ENCODE assay signal across 8 cellular contexts in the genomic region with DNA sequence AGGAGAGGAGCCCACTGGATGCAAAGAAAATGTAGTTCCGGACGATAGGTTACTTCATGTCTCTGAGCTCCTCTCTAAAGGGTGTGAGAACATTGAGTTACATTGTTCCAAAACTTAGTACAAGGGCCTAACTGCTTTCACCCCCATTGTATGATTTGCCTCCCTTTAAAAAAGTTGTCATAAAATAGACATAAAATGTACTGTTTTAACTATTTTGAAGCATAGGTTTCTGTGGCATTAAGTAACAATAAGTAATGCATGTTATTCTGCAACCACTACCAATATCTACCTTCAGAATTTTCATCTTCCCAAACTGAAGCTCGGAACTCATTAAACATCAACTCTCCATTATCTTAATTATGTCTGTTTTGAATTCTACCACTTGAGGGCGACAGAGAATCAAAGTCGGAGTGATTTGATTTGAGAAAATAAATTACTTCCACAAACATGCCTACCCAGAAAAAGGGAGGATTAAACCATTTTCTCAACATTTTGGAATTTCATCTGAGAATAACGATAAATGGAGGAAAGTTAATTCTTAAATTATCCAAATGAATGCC. TPM values are rescaled to one million over a fixed set of nuclear protein-coding genes. Genes with fewer than 3 reads are reported as not detected.
DNase-seq lines count a peak whose midpoint lies in the region; ATAC-seq and TF ChIP-seq lines count a peak whose summit lies in the region.

No MANE protein-coding gene starts in this region.

- H3K36me3 Mint-ChIP-seq in natural killer cell (no peaks in the 10 kb centered on the region), chondrocyte (ENCODE audit: low read depth) (no peaks in the 10 kb centered on the region)
- no peaks in the 10 kb centered on the region for H3K36me3 Mint-ChIP-seq in natural killer cell treated with Interleukin-12 subunit alpha and Interleukin-12 subunit beta and Interleukin-15 and Interleukin-18, amount 100 ng/mL, for 72 hours

- H3K4me1 ChIP-seq in osteoblast (ENCODE audit: insufficient read depth, low read length) = peaks cover 13% of the 10 kb centered on the region

- no peaks in the 10 kb centered on the region for H3K36me3 ChIP-seq in osteoblast (ENCODE audit: insufficient read depth, low read length)

- H3K79me2 ChIP-seq in osteoblast (ENCODE audit: insufficient read depth, low read length) = no peaks in the 10 kb centered on the region

- TF ChIP-seq CTCF in natural killer cell (IDR thresholded peaks at IDR 0.05) = peak; percentile 41
- TF ChIP-seq CTCF in chondrocyte (IDR thresholded peaks at IDR 0.05) = peak; percentile 93
- peak; percentile 73 for TF ChIP-seq CTCF in osteoblast (IDR thresholded peaks at IDR 0.05; ENCODE audit: extremely low read depth, low read depth, low read length)

- no peak overlapping the region for H3K4me3 Mint-ChIP-seq in natural killer cell
- H3K4me3 Mint-ChIP-seq in natural killer cell treated with Interleukin-12 subunit alpha and Interleukin-12 subunit beta and Interleukin-15 and Interleukin-18, amount 100 ng/mL, for 72 hours = no peak overlapping the region
- H3K4me3 Mint-ChIP-seq in chondrocyte (ENCODE audit: unreplicated experiment) = no peak overlapping the region

- H3K9me3 ChIP-seq in osteoblast (ENCODE audit: low read depth, low read length) = no peaks in the 10 kb centered on the region

- H3K27ac ChIP-seq in osteoblast (ENCODE audit: low read depth, low read length) = no peak overlapping the region

- H3K4me3 ChIP-seq in osteoblast (ENCODE audit: insufficient read depth, low read length) = no peak overlapping the region

- H3K27ac Mint-ChIP-seq in natural killer cell (no peak overlapping the region), chondrocyte (ENCODE audit: unreplicated experiment) (no peak overlapping the region)
- no peak overlapping the region for H3K27ac Mint-ChIP-seq in natural killer cell treated with Interleukin-12 subunit alpha and Interleukin-12 subunit beta and Interleukin-15 and Interleukin-18, amount 100 ng/mL, for 72 hours

- no peaks in the 10 kb centered on the region for H3K9me3 Mint-ChIP-seq in natural killer cell
- H3K9me3 Mint-ChIP-seq in natural killer cell treated with Interleukin-12 subunit alpha and Interleukin-12 subunit beta and Interleukin-15 and Interleukin-18, amount 100 ng/mL, for 72 hours = no peaks in the 10 kb centered on the region
- no peaks in the 10 kb centered on the region for H3K9me3 Mint-ChIP-seq in chondrocyte (ENCODE audit: low read depth)

- H3K4me2 ChIP-seq in osteoblast (ENCODE audit: insufficient read depth, low read length) = no peak overlapping the region

- no peak for DNase-seq in natural killer cell
- no peak for DNase-seq in natural killer cell treated with Interleukin-12 subunit alpha and Interleukin-12 subunit beta and Interleukin-15 and Interleukin-18, amount 100 ng/mL, for 72 hours (ENCODE audit: low spot score)
- DNase-seq in NCI-H446 treated with DMSO at 0.1 percent for 48 hours (lab: John Stamatoyannopoulos, UW) = peak; percentile 19
- DNase-seq in chondrocyte (ENCODE audit: low spot score) = no peak
- no peak for DNase-seq in osteoblast (ENCODE audit: insufficient read length, low spot score, missing footprints)
- no peak for DNase-seq in HuH-7.5 (ENCODE audit: low spot score)

- ATAC-seq in natural killer cell = no peak
- no peak for ATAC-seq in natural killer cell treated with Interleukin-12 subunit alpha and Interleukin-12 subunit beta and Interleukin-15 and Interleukin-18, amount 100 ng/mL, for 72 hours
- no peak for ATAC-seq in HG03565 (IDR thresholded peaks at IDR 0.05; ENCODE audit: unreplicated experiment)
- no peak for ATAC-seq in HG02852 (IDR thresholded peaks at IDR 0.05; ENCODE audit: unreplicated experiment)

- intact Hi-C loops in natural killer cell (cut with micrococcal nuclease) = no loop called here

- H3K27me3 Mint-ChIP-seq in natural killer cell (ENCODE audit: low read depth in 2 of 2) = peaks cover 28 to 69% of the 10 kb centered on the region in 2 donors
- peaks cover 36 to 51% of the 10 kb centered on the region in 2 donors for H3K27me3 Mint-ChIP-seq in natural killer cell treated with Interleukin-12 subunit alpha and Interleukin-12 subunit beta and Interleukin-15 and Interleukin-18, amount 100 ng/mL, for 72 hours
- no peaks in the 10 kb centered on the region for H3K27me3 Mint-ChIP-seq in chondrocyte (ENCODE audit: low read depth)

- H3K27me3 ChIP-seq in osteoblast (ENCODE audit: insufficient read depth, low read length) = peaks cover 2% of the 10 kb centered on the region

- H4K20me1 ChIP-seq in osteoblast (ENCODE audit: insufficient read depth, low read length) = no peaks in the 10 kb centered on the region

- no peaks in the 10 kb centered on the region for H3K4me1 Mint-ChIP-seq in natural killer cell
- H3K4me1 Mint-ChIP-seq in natural killer cell treated with Interleukin-12 subunit alpha and Interleukin-12 subunit beta and Interleukin-15 and Interleukin-18, amount 100 ng/mL, for 72 hours (ENCODE audit: low read depth in 2 of 2) = no peaks in the 10 kb centered on the region
- H3K4me1 Mint-ChIP-seq in chondrocyte (ENCODE audit: low read depth) = peaks cover 36% of the 10 kb centered on the region

- no peak overlapping the region for H2AFZ ChIP-seq in osteoblast (ENCODE audit: low read length)

RNA-seq across cellular contexts. Expression of a gene that starts 2.7 kb away (rescaled TPM):
- total RNA-seq in natural killer cell = not detected
- not detected for total RNA-seq in natural killer cell treated with Interleukin-12 subunit alpha and Interleukin-12 subunit beta and Interleukin-15 and Interleukin-18, amount 100 ng/mL, for 72 hours
- 0.30 to 1.7 TPM (median 0.62 TPM) in 3 replicates for total RNA-seq in chondrocyte
- total RNA-seq in osteoblast = 0.59 and 4.0 TPM in 2 replicates

RNA-seq across cellular contexts. Expression of a gene that starts 18.1 kb away (rescaled TPM):
- total RNA-seq in natural killer cell = not detected
- not detected for total RNA-seq in natural killer cell treated with Interleukin-12 subunit alpha and Interleukin-12 subunit beta and Interleukin-15 and Interleukin-18, amount 100 ng/mL, for 72 hours
- total RNA-seq in chondrocyte = not detected in 3 replicates
- total RNA-seq in osteoblast = not detected in 2 replicates

RNA-seq across cellular contexts. Expression of a gene that starts 30.1 kb away (rescaled TPM):
- 10 to 100 TPM in 1 of 3 donors, 1 to 10 TPM in 1, under 1 TPM in 1; 0.39 to 10.2 (median 1.2) TPM for total RNA-seq in natural killer cell
- 1 to 10 TPM in 1 of 2 donors, not detected in 1; 1.7 TPM for total RNA-seq in natural killer cell treated with Interleukin-12 subunit alpha and Interleukin-12 subunit beta and Interleukin-15 and Interleukin-18, amount 100 ng/mL, for 72 hours
- 1,747 to 1,749 TPM (median 1,748 TPM) in 3 replicates for total RNA-seq in chondrocyte
- 2,046 and 2,181 TPM in 2 replicates for total RNA-seq in osteoblast

Comparison
In these comparisons a context has a peak if more than half of its experiments do, and no peak if none do; other contexts are left out.
1. CTCF ChIP-seq: peak in every context shown above with its lines; median percentile 93 in chondrocyte; 73 in osteoblast; 41 in natural killer cell.
2. RNA of a gene that starts 30.1 kb away (total RNA-seq): 2,046 to 2,181 TPM in osteoblast and 1,747 to 1,749 TPM in chondrocyte; 1.7 TPM in natural killer cell treated with Interleukin-12 subunit alpha and Interleukin-12 subunit beta and Interleukin-15 and Interleukin-18, amount 100 ng/mL, for 72 hours and 0.39 to 10.2 TPM in natural killer cell; every median in the first group is over 100 times any median in the second.